Comparison of ENCODE assay signal across 1 cellular context in genomic region chr7:2139004-2139652, GRCh38.
TF ChIP-seq lines count a peak whose summit lies in the region.

No MANE protein-coding gene starts in this region.

TF ChIP-seq in GM23338, 12 proteins besides CTCF, POLR2A, EP300 and RAD21 (continued from another document):
- TF ChIP-seq ZNF462 (CRISPR knock-in tag; IDR thresholded peaks at IDR 0.05), result no peak
- no peak for TF ChIP-seq CREB1 (CRISPR knock-in tag; IDR thresholded peaks at IDR 0.05; ENCODE audit: low read depth)
- TF ChIP-seq ETS1 (IDR thresholded peaks at IDR 0.05), result no peak
- no peak for TF ChIP-seq ZNF114 (CRISPR knock-in tag; IDR thresholded peaks at IDR 0.05)
- TF ChIP-seq REST (IDR thresholded peaks at IDR 0.05; ENCODE audit: unreplicated experiment), result no peak
- TF ChIP-seq ZNF331 (CRISPR knock-in tag; IDR thresholded peaks at IDR 0.05; ENCODE audit: low read depth), result no peak
- TF ChIP-seq JUNB (IDR thresholded peaks at IDR 0.05; ENCODE audit: unreplicated experiment), result no peak
- no peak for TF ChIP-seq POLR2AphosphoS5 (IDR thresholded peaks at IDR 0.05; ENCODE audit: low read depth)
- no peak for TF ChIP-seq STAT1 (IDR thresholded peaks at IDR 0.05; ENCODE audit: unreplicated experiment)
- no peak for TF ChIP-seq EZH2 (IDR thresholded peaks at IDR 0.05; ENCODE audit: low read depth, unreplicated experiment)
- no peak for TF ChIP-seq NANOG (IDR thresholded peaks at IDR 0.05; ENCODE audit: borderline replicate concordance)
